ENCODE assay signal across 1 cellular context in the genomic region with DNA sequence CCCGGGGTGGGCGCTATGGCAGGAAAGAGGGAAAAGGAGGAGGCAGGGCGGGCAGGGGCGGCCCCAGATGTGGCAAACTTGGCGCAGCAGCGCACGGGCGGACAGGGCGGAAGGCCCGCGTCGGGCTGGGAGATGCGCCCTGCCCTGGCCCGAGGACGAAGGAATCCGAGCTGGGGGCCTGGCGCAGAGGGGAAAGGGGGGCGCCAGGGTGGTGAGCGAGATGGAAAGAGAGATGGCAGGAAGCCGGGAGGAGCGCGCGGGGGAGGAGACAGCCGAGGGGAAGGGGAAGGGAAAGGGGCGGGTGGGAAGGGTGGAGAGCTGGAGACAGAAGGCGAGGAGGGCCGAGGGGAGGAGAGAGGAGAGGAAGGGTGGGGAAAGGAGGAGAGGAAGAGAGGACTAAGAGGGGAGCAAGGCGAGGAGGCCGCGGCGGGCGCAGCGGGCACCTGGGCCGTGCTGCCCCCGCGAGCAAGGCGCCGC.
TF ChIP-seq lines count a peak whose summit lies in the region.

A gene (plus strand): TSS at position 380 of the 477 bp plus-strand sequence. CDS start 147 bp downstream, outside the sequence.

TF ChIP-seq in HEK293, 187 proteins besides CTCF, POLR2A, EP300 and RAD21 (continued from another document and continues in another):
- TF ChIP-seq, protein P1, sequence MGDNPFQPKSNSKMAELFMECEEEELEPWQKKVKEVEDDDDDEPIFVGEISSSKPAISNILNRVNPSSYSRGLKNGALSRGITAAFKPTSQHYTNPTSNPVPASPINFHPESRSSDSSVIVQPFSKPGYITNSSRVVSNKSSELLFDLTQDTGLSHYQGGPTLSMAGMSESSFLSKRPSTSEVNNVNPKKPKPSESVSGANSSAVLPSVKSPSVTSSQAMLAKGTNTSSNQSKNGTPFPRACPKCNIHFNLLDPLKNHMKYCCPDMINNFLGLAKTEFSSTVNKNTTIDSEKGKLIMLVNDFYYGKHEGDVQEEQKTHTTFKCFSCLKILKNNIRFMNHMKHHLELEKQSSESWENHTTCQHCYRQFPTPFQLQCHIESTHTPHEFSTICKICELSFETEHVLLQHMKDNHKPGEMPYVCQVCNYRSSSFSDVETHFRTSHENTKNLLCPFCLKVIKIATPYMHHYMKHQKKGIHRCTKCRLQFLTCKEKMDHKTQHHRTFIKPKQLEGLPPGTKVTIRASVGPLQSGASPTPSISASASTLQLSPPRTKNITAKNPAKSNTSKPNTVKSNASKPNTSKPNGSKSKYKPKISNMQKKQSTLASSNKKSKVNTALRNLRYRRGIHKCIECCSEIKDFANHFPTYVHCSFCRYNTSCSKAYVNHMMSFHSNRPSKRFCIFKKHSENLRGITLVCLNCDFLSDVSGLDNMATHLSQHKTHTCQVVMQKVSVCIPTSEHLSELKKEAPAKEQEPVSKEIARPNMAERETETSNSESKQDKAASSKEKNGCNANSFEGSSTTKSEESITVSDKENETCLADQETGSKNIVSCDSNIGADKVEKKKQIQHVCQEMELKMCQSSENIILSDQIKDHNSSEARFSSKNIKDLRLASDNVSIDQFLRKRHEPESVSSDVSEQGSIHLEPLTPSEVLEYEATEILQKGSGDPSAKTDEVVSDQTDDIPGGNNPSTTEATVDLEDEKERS (tag by site-specific recombination; IDR thresholded peaks at IDR 0.05), result no peak
- no peak for TF ChIP-seq MZF1 (tag by site-specific recombination; IDR thresholded peaks at IDR 0.05; ENCODE audit: borderline replicate concordance)
- no peak for TF ChIP-seq ZNF423 (tag by site-specific recombination; IDR thresholded peaks at IDR 0.05)
- TF ChIP-seq ZNF155 (tag by site-specific recombination; IDR thresholded peaks at IDR 0.05), result no peak
- TF ChIP-seq KLF10 (tag by site-specific recombination; IDR thresholded peaks at IDR 0.05), result no peak
- TF ChIP-seq ZNF677 (tag by site-specific recombination; IDR thresholded peaks at IDR 0.05), result no peak
- TF ChIP-seq, protein P2, sequence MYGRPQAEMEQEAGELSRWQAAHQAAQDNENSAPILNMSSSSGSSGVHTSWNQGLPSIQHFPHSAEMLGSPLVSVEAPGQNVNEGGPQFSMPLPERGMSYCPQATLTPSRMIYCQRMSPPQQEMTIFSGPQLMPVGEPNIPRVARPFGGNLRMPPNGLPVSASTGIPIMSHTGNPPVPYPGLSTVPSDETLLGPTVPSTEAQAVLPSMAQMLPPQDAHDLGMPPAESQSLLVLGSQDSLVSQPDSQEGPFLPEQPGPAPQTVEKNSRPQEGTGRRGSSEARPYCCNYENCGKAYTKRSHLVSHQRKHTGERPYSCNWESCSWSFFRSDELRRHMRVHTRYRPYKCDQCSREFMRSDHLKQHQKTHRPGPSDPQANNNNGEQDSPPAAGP (tag by site-specific recombination; IDR thresholded peaks at IDR 0.05), result peak; percentile 39; the same call in 1 of the 2 replicates
- TF ChIP-seq FEZF1 (tag by site-specific recombination; IDR thresholded peaks at IDR 0.05), result no peak
- TF ChIP-seq ZNF555 (tag by site-specific recombination; conservative IDR thresholded peaks at IDR 0.05), result no peak
- TF ChIP-seq ZNF37A (tag by site-specific recombination; IDR thresholded peaks at IDR 0.05), result no peak
- no peak for TF ChIP-seq ZNF112 (tag by site-specific recombination; IDR thresholded peaks at IDR 0.05)
- TF ChIP-seq, protein P3, sequence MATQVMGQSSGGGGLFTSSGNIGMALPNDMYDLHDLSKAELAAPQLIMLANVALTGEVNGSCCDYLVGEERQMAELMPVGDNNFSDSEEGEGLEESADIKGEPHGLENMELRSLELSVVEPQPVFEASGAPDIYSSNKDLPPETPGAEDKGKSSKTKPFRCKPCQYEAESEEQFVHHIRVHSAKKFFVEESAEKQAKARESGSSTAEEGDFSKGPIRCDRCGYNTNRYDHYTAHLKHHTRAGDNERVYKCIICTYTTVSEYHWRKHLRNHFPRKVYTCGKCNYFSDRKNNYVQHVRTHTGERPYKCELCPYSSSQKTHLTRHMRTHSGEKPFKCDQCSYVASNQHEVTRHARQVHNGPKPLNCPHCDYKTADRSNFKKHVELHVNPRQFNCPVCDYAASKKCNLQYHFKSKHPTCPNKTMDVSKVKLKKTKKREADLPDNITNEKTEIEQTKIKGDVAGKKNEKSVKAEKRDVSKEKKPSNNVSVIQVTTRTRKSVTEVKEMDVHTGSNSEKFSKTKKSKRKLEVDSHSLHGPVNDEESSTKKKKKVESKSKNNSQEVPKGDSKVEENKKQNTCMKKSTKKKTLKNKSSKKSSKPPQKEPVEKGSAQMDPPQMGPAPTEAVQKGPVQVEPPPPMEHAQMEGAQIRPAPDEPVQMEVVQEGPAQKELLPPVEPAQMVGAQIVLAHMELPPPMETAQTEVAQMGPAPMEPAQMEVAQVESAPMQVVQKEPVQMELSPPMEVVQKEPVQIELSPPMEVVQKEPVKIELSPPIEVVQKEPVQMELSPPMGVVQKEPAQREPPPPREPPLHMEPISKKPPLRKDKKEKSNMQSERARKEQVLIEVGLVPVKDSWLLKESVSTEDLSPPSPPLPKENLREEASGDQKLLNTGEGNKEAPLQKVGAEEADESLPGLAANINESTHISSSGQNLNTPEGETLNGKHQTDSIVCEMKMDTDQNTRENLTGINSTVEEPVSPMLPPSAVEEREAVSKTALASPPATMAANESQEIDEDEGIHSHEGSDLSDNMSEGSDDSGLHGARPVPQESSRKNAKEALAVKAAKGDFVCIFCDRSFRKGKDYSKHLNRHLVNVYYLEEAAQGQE (tag by site-specific recombination; IDR thresholded peaks at IDR 0.05), result no peak; the same call in 1 of the 2 replicates
- TF ChIP-seq, protein P4, sequence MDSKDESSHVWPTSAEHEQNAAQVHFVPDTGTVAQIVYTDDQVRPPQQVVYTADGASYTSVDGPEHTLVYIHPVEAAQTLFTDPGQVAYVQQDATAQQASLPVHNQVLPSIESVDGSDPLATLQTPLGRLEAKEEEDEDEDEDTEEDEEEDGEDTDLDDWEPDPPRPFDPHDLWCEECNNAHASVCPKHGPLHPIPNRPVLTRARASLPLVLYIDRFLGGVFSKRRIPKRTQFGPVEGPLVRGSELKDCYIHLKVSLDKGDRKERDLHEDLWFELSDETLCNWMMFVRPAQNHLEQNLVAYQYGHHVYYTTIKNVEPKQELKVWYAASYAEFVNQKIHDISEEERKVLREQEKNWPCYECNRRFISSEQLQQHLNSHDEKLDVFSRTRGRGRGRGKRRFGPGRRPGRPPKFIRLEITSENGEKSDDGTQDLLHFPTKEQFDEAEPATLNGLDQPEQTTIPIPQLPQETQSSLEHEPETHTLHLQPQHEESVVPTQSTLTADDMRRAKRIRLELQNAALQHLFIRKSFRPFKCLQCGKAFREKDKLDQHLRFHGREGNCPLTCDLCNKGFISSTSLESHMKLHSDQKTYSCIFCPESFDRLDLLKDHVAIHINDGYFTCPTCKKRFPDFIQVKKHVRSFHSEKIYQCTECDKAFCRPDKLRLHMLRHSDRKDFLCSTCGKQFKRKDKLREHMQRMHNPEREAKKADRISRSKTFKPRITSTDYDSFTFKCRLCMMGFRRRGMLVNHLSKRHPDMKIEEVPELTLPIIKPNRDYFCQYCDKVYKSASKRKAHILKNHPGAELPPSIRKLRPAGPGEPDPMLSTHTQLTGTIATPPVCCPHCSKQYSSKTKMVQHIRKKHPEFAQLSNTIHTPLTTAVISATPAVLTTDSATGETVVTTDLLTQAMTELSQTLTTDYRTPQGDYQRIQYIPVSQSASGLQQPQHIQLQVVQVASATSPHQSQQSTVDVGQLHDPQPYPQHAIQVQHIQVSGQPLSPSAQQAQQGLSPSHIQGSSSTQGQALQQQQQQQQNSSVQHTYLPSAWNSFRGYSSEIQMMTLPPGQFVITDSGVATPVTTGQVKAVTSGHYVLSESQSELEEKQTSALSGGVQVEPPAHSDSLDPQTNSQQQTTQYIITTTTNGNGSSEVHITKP (tag by site-specific recombination; IDR thresholded peaks at IDR 0.05), result peak; percentile 46; the same call in 1 of the 2 replicates
- peak; percentile 65; the same call in 1 of the 2 replicates for TF ChIP-seq ZNF777 (tag by site-specific recombination; IDR thresholded peaks at IDR 0.05; ENCODE audit: borderline replicate concordance)
- no peak for TF ChIP-seq ZNF768 (tag by site-specific recombination; IDR thresholded peaks at IDR 0.05)
- TF ChIP-seq ZNF514 (tag by site-specific recombination; IDR thresholded peaks at IDR 0.05), result no peak
- no peak for TF ChIP-seq ZBTB21 (tag by site-specific recombination; IDR thresholded peaks at IDR 0.05)
- TF ChIP-seq, protein P5, sequence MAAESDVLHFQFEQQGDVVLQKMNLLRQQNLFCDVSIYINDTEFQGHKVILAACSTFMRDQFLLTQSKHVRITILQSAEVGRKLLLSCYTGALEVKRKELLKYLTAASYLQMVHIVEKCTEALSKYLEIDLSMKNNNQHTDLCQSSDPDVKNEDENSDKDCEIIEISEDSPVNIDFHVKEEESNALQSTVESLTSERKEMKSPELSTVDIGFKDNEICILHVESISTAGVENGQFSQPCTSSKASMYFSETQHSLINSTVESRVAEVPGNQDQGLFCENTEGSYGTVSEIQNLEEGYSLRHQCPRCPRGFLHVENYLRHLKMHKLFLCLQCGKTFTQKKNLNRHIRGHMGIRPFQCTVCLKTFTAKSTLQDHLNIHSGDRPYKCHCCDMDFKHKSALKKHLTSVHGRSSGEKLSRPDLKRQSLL (tag by site-specific recombination; IDR thresholded peaks at IDR 0.05), result no peak
- TF ChIP-seq GLI2 (tag by site-specific recombination; IDR thresholded peaks at IDR 0.05; ENCODE audit: borderline replicate concordance, low read depth), result no peak
- TF ChIP-seq SCRT1 (tag by site-specific recombination; IDR thresholded peaks at IDR 0.05; ENCODE audit: borderline replicate concordance), result no peak
- TF ChIP-seq, protein P6, sequence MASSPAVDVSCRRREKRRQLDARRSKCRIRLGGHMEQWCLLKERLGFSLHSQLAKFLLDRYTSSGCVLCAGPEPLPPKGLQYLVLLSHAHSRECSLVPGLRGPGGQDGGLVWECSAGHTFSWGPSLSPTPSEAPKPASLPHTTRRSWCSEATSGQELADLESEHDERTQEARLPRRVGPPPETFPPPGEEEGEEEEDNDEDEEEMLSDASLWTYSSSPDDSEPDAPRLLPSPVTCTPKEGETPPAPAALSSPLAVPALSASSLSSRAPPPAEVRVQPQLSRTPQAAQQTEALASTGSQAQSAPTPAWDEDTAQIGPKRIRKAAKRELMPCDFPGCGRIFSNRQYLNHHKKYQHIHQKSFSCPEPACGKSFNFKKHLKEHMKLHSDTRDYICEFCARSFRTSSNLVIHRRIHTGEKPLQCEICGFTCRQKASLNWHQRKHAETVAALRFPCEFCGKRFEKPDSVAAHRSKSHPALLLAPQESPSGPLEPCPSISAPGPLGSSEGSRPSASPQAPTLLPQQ (tag by site-specific recombination; IDR thresholded peaks at IDR 0.05), result peak; percentile 20; the same call in 1 of the 2 replicates
- TF ChIP-seq ZNF2 (tag by site-specific recombination; IDR thresholded peaks at IDR 0.05), result peak; percentile 72
- TF ChIP-seq SP7 (tag by site-specific recombination; IDR thresholded peaks at IDR 0.05), result peak; percentile 66
- TF ChIP-seq ZNF335 (tag by site-specific recombination; conservative IDR thresholded peaks at IDR 0.05), result peak; percentile 84
- TF ChIP-seq, protein P7, sequence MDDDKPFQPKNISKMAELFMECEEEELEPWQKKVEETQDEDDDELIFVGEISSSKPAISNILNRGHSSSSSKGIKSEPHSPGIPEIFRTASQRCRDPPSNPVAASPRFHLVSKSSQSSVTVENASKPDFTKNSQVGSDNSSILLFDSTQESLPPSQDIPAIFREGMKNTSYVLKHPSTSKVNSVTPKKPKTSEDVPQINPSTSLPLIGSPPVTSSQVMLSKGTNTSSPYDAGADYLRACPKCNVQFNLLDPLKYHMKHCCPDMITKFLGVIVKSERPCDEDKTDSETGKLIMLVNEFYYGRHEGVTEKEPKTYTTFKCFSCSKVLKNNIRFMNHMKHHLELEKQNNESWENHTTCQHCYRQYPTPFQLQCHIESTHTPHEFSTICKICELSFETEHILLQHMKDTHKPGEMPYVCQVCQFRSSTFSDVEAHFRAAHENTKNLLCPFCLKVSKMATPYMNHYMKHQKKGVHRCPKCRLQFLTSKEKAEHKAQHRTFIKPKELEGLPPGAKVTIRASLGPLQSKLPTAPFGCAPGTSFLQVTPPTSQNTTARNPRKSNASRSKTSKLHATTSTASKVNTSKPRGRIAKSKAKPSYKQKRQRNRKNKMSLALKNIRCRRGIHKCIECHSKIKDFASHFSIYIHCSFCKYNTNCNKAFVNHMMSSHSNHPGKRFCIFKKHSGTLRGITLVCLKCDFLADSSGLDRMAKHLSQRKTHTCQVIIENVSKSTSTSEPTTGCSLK (tag by site-specific recombination; IDR thresholded peaks at IDR 0.05), result no peak
- peak; percentile 83 for TF ChIP-seq PRDM1 (tag by site-specific recombination; IDR thresholded peaks at IDR 0.05)
- no peak for TF ChIP-seq ZNF169 (tag by site-specific recombination; IDR thresholded peaks at IDR 0.05)
- TF ChIP-seq ZNF596 (tag by site-specific recombination; IDR thresholded peaks at IDR 0.05), result no peak
- TF ChIP-seq ZNF610 (tag by site-specific recombination; IDR thresholded peaks at IDR 0.05; ENCODE audit: borderline replicate concordance), result peak; percentile 39; the same call in 1 of the 2 replicates
- TF ChIP-seq, protein P8, sequence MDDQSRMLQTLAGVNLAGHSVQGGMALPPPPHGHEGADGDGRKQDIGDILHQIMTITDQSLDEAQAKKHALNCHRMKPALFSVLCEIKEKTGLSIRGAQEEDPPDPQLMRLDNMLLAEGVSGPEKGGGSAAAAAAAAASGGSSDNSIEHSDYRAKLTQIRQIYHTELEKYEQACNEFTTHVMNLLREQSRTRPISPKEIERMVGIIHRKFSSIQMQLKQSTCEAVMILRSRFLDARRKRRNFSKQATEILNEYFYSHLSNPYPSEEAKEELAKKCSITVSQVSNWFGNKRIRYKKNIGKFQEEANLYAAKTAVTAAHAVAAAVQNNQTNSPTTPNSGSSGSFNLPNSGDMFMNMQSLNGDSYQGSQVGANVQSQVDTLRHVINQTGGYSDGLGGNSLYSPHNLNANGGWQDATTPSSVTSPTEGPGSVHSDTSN (CRISPR knock-in tag; IDR thresholded peaks at IDR 0.05), result no peak; the same call in 1 of the 2 replicates
- no peak for TF ChIP-seq ZNF48 (tag by site-specific recombination; IDR thresholded peaks at IDR 0.05)
- TF ChIP-seq ZNF623 (tag by site-specific recombination; IDR thresholded peaks at IDR 0.05), result no peak
- TF ChIP-seq GLIS2 (tag by site-specific recombination; IDR thresholded peaks at IDR 0.05), result peak; percentile 78
- TF ChIP-seq ZNF707 (tag by site-specific recombination; IDR thresholded peaks at IDR 0.05), result no peak
- TF ChIP-seq ZNF366 (tag by site-specific recombination; conservative IDR thresholded peaks at IDR 0.05), result peak; percentile 77
- TF ChIP-seq, protein P9, sequence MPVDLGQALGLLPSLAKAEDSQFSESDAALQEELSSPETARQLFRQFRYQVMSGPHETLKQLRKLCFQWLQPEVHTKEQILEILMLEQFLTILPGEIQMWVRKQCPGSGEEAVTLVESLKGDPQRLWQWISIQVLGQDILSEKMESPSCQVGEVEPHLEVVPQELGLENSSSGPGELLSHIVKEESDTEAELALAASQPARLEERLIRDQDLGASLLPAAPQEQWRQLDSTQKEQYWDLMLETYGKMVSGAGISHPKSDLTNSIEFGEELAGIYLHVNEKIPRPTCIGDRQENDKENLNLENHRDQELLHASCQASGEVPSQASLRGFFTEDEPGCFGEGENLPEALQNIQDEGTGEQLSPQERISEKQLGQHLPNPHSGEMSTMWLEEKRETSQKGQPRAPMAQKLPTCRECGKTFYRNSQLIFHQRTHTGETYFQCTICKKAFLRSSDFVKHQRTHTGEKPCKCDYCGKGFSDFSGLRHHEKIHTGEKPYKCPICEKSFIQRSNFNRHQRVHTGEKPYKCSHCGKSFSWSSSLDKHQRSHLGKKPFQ (tag by site-specific recombination; IDR thresholded peaks at IDR 0.05), result no peak
- no peak for TF ChIP-seq ZNF624 (tag by site-specific recombination; IDR thresholded peaks at IDR 0.05)
- TF ChIP-seq BCL11B (tag by site-specific recombination; IDR thresholded peaks at IDR 0.05; ENCODE audit: low read depth), result no peak
